In genomic region chr12:114395755-114396152, GRCh38 we compare ENCODE assay signal across 1 cellular context.
TF ChIP-seq lines count a peak whose summit lies in the region.

No MANE protein-coding gene starts in this region.

TF ChIP-seq in IMR-90, 13 proteins besides CTCF, POLR2A, EP300 and RAD21 (continued from another document):
- TF ChIP-seq NFE2L2 (IDR thresholded peaks at IDR 0.05; ENCODE audit: low read depth, low read length) (no peak), FOS (IDR thresholded peaks at IDR 0.05; ENCODE audit: low read depth, low read length) (no peak), USF2 (IDR thresholded peaks at IDR 0.05; ENCODE audit: low read depth, low read length) (no peak), BHLHE40 (IDR thresholded peaks at IDR 0.05; ENCODE audit: low read depth, low read length) (peak; percentile 93), CEBPB (IDR thresholded peaks at IDR 0.05; ENCODE audit: low read depth, low read length) (no peak), MXI1 (IDR thresholded peaks at IDR 0.05; ENCODE audit: borderline replicate concordance, low read depth, low read length) (no peak), SMC3 (IDR thresholded peaks at IDR 0.05; ENCODE audit: low read depth, low read length) (no peak; the same call in 1 of the 2 replicates), MAZ (IDR thresholded peaks at IDR 0.05; ENCODE audit: borderline replicate concordance, low read depth, low read length) (no peak), MAFK (IDR thresholded peaks at IDR 0.05; ENCODE audit: low read depth, low read length) (peak; percentile 19; the same call in 1 of the 2 replicates), CHD1 (IDR thresholded peaks at IDR 0.05; ENCODE audit: low read depth, low read length) (0 out of 2 replicates have a peak, but pooled peaks have one; percentile 53)
